ENCODE assay signal across 8 cellular contexts in genomic region chr15:44736261-44736765, GRCh38. TPM values are rescaled to one million over a fixed set of nuclear protein-coding genes. Genes with fewer than 3 reads are reported as not detected.
DNase-seq lines count a peak whose midpoint lies in the region; TF ChIP-seq lines count a peak whose summit lies in the region.

Gene TRIM69, plus strand, starts transcription at chr15:44736528. Its CDS starts 177 bp downstream, at chr15:44736705.

- CTCF ChIA-PET in A673 (lab: Charles Lee): interaction anchor here (0.7 to 3.3 kb wide), 5 partner anchors 19 to 382 kb away, joined by 3 to 17 read pairs (median 5); partner anchors contain the start of gene SPG11

- no peak for DNase-seq in A673 (ENCODE audit: low spot score)
- DNase-seq in H7: peak; percentile 13
- no peak for DNase-seq in ascending aorta (ENCODE audit: low spot score in 2 of 2)
- no peak for DNase-seq in DMS153 (lab: John Stamatoyannopoulos, UW)
- no peak for DNase-seq in DMS 273 treated with DMSO at 0.1 percent for 48 hours (lab: John Stamatoyannopoulos, UW)
- no peak for DNase-seq in anterior cingulate cortex (lab: John Stamatoyannopoulos, UW)
- DNase-seq in foreskin fibroblast: no peak

- POLR2A ChIA-PET in A673 (lab: Charles Lee; ENCODE audit: low non-redundant PET): interaction anchor here (1.3 kb wide), 1 partner anchor 72 kb away, joined by 9 read pairs; no protein-coding TSS in a partner anchor

- intact Hi-C loops in A673 (cut with micrococcal nuclease; ENCODE audit: unreplicated experiment) (loop anchor here (2.0 kb wide), 1 partner anchor 78 kb away; no protein-coding TSS in a partner anchor), ascending aorta (cut with DNase I) (no loop called here)

- no peak within 1 kb of the TSS for H3K4me3 ChIP-seq in A673 (ENCODE audit: low read depth, low read length, poor library complexity, severe bottlenecking)
- no peak within 1 kb of the TSS for H3K4me3 ChIP-seq in H7 (ENCODE audit: insufficient read depth, low read depth, low read length)
- H3K4me3 ChIP-seq in ascending aorta: no peak within 1 kb of the TSS
- no peak within 1 kb of the TSS for H3K4me3 ChIP-seq in muscle layer of duodenum (ENCODE audit: low read depth in 1 of 2, low read length in 2 of 2)
- H3K4me3 ChIP-seq in foreskin fibroblast (ENCODE audit: low read depth in 1 of 2, low read length in 2 of 2): no peak within 1 kb of the TSS

- H3K27ac ChIP-seq in A673 (ENCODE audit: low read depth, low read length, poor library complexity, severe bottlenecking) (peak within 1 kb of the TSS; percentile 78), ascending aorta (peak within 1 kb of the TSS; percentile 66), muscle layer of duodenum (ENCODE audit: low read length) (peak within 1 kb of the TSS; percentile 53)

- no peak for TF ChIP-seq CTCF in A673 (conservative IDR thresholded peaks at IDR 0.05; ENCODE audit: low read depth, low read length)
- no peak for TF ChIP-seq CTCF in ascending aorta (IDR thresholded peaks at IDR 0.05)
- TF ChIP-seq CTCF in foreskin fibroblast (IDR thresholded peaks at IDR 0.05; ENCODE audit: low read depth, low read length): no peak

- H3K27me3 ChIP-seq in A673 (replicated peaks; ENCODE audit: insufficient read depth, low read depth, low read length, poor library complexity): no peaks in the 10 kb centered on the region
- no peaks in the 10 kb centered on the region for H3K27me3 ChIP-seq in H7 (ENCODE audit: control insufficient read depth, insufficient read depth, low read length)
- no peaks in the 10 kb centered on the region for H3K27me3 ChIP-seq in ascending aorta
- H3K27me3 ChIP-seq in muscle layer of duodenum (ENCODE audit: low read depth, low read length): no peaks in the 10 kb centered on the region

- H3K4me1 ChIP-seq in A673 (ENCODE audit: insufficient read depth, low read length, poor library complexity, severe bottlenecking) (peaks cover 34% of the 10 kb centered on the region), ascending aorta (peaks cover 0 to 7% of the 10 kb centered on the region in 2 donors), muscle layer of duodenum (ENCODE audit: control insufficient read depth in 1 of 2, insufficient read depth in 2 of 2, low read length in 2 of 2) (peaks cover 0 to 4% of the 10 kb centered on the region in 2 donors)

- H3K9me3 ChIP-seq in A673 (ENCODE audit: low read depth, low read length, poor library complexity, severe bottlenecking) (no peaks in the 10 kb centered on the region), ascending aorta (no peaks in the 10 kb centered on the region), muscle layer of duodenum (ENCODE audit: control insufficient read depth in 1 of 2, low read length in 2 of 2) (no peaks in the 10 kb centered on the region)

- no TSS peak for BruUV-seq in A673 (replicated peaks; lab: Mats Ljungman, UMichigan)

- peaks cover 15% of the 10 kb centered on the region for H3K36me3 ChIP-seq in A673 (ENCODE audit: insufficient read depth, low read length, poor library complexity, severe bottlenecking)
- no peaks in the 10 kb centered on the region for H3K36me3 ChIP-seq in H7 (replicated peaks; ENCODE audit: control insufficient read depth, insufficient read depth, low read length)
- H3K36me3 ChIP-seq in ascending aorta: peaks cover 0 to 6% of the 10 kb centered on the region in 2 donors
- H3K36me3 ChIP-seq in muscle layer of duodenum (ENCODE audit: control insufficient read depth in 1 of 2, insufficient read depth in 2 of 2, low read length in 2 of 2): peaks cover 8 to 11% of the 10 kb centered on the region in 2 donors

RNA-seq across cellular contexts. Expression of gene TRIM69, which starts in this region (rescaled TPM):
- total RNA-seq in A673 (2021): 61.0 and 64.4 TPM in 2 replicates
- 5.4 and 6.2 TPM in 2 replicates for total RNA-seq in H7 (2014; rRNA removed; shearing (Covaris generic))
- total RNA-seq in ascending aorta: 40.3 TPM
